In the genomic region with DNA sequence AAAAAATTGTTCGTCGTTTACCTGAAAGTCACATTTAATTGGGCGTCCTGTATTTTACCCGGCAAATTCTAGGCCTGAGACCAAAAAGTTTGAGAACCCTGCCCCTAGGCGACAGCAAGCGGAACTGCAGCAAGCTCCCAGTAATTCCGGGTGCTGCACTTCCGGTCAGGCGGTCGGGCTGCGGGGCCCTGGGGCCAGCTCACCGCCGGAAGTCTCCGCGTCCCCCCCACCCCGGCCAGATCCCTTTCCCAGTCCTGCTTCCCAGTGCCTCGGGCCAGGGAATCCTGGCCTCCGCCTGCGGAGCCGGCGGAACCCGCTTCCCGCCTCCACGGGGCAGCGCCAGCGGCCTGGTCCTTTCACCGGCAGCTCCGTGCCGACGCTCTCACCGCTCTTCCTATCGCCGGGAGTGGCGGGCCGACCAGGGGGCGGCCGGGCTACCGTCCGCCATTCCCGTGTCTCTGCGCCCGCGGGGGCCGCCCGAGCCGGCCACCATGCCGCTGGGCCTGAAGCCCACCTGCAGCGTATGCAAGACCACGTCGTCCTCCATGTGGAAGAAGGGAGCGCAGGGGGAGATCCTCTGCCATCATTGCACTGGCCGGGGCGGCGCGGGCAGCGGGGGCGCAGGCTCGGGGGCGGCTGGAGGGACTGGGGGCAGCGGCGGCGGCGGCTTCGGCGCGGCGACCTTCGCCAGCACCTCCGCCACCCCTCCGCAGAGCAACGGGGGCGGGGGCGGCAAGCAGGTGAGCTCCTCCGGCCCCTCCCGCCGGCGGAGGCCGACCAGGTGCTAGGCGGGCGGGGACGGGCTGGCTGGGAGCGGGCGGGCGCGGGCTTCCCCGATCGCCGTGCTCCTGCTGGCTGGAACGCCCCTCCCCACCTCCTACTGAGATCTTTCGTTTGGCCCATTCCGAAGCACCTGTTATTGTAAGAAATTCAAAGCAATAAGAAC, we compare ENCODE assay signal across 8 cellular contexts. TPM values are rescaled to one million over a fixed set of nuclear protein-coding genes. Genes with fewer than 3 reads are reported as not detected.
DNase-seq lines count a peak whose midpoint lies in the region; ATAC-seq and TF ChIP-seq lines count a peak whose summit lies in the region.

A gene with protein sequence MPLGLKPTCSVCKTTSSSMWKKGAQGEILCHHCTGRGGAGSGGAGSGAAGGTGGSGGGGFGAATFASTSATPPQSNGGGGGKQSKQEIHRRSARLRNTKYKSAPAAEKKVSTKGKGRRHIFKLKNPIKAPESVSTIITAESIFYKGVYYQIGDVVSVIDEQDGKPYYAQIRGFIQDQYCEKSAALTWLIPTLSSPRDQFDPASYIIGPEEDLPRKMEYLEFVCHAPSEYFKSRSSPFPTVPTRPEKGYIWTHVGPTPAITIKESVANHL (plus strand): TSS at position 244 of the 946 bp plus-strand sequence. CDS start 248 bp downstream, at position 492.

- H3K4me3 ChIP-seq in GM23338 = peak within 1 kb of the TSS; percentile 60
- H3K4me3 ChIP-seq in fibroblast of lung (replicated peaks in 1 of 4; ENCODE audit: control extremely low read depth in 1 of 4, insufficient read depth in 1 of 4, low read depth in 3 of 4, low read length in 4 of 4) = peak within 1 kb of the TSS; percentile 84 to 97 (median 88)

- H3K27me3 ChIP-seq in GM23338 (ENCODE audit: insufficient read depth) (no peaks in the 10 kb centered on the region), fibroblast of lung (ENCODE audit: control insufficient read depth, insufficient read depth, low read length) (no peaks in the 10 kb centered on the region)

- H3K4me1 ChIP-seq in GM23338 (ENCODE audit: insufficient read depth) (no peaks in the 10 kb centered on the region; the same call in 1 of the 2 replicates), fibroblast of lung (ENCODE audit: control insufficient read depth, extremely low read depth, insufficient read depth, low read length) (peaks cover 2% of the 10 kb centered on the region)

- TF ChIP-seq CTCF in GM23338 (conservative IDR thresholded peaks at IDR 0.05; ENCODE audit: low read depth in 2 of 2) (peak; percentile 77 to 91), RWPE1 (conservative IDR thresholded peaks at IDR 0.05; ENCODE audit: low read depth) (peak; percentile 96), fibroblast of lung (conservative IDR thresholded peaks at IDR 0.05 in 1 of 2, IDR thresholded peaks at IDR 0.05 in 1 of 2; ENCODE audit: low read depth in 1 of 2, low read length in 2 of 2) (peak; percentile 89 to 90)

- DNase-seq in ELR (ENCODE audit: low read depth) = peak; percentile 94
- peak; percentile 96 for DNase-seq in GM23338 (ENCODE audit: low spot score)
- peak; percentile 93 for DNase-seq in LHCN-M2 (ENCODE audit: low read depth)
- DNase-seq in RWPE1 (ENCODE audit: low spot score) = peak; percentile 93
- DNase-seq in fibroblast of lung (ENCODE audit: low read depth in 2 of 2) = peak; percentile 89 to 93
- DNase-seq in naive thymus-derived CD8-positive, alpha-beta T cell = peak; percentile 63 to 90 (median 79)
- DNase-seq in stimulated activated naive CD4-positive, alpha-beta T cell (lab: John Stamatoyannopoulos, UW) = peak; percentile 63 to 88 (median 74)

- H3K27ac Mint-ChIP-seq in GM23338 = peak within 1 kb of the TSS; percentile 60; the same call in 1 of the 2 replicates
- H3K27ac Mint-ChIP-seq in activated T-helper 17 cell treated with anti-CD3 and anti-CD28 coated beads, Interleukin-2, amount 50 U/mL, for 72 hours = peak within 1 kb of the TSS; percentile 90
- H3K27ac Mint-ChIP-seq in naive thymus-derived CD8-positive, alpha-beta T cell = peak within 1 kb of the TSS; percentile 95 to 99 (median 98)

- H3K9me3 Mint-ChIP-seq in GM23338 = peaks cover 2% of the 10 kb centered on the region; the same call in 1 of the 3 replicates
- H3K9me3 Mint-ChIP-seq in activated T-helper 17 cell treated with anti-CD3 and anti-CD28 coated beads, Interleukin-2, amount 50 U/mL, for 72 hours = no peaks in the 10 kb centered on the region
- H3K9me3 Mint-ChIP-seq in naive thymus-derived CD8-positive, alpha-beta T cell = no peaks in the 10 kb centered on the region

- H3K36me3 Mint-ChIP-seq in GM23338 (ENCODE audit: low read depth) = peaks cover 41% of the 10 kb centered on the region
- H3K36me3 Mint-ChIP-seq in activated T-helper 17 cell treated with anti-CD3 and anti-CD28 coated beads, Interleukin-2, amount 50 U/mL, for 72 hours (ENCODE audit: low read depth) = peaks cover 37% of the 10 kb centered on the region
- H3K36me3 Mint-ChIP-seq in naive thymus-derived CD8-positive, alpha-beta T cell = peaks cover 0 to 19% (median 0%) of the 10 kb centered on the region in 3 donors

- ATAC-seq in GM23338 = peak; percentile 96
- ATAC-seq in activated T-helper 17 cell treated with anti-CD3 and anti-CD28 coated beads, Interleukin-2, amount 50 U/mL, for 72 hours (replicated peaks) = peak; percentile 88
- ATAC-seq in naive thymus-derived CD8-positive, alpha-beta T cell = peak; percentile 70 to 74

- peaks cover 9% of the 10 kb centered on the region for H3K4me1 Mint-ChIP-seq in GM23338
- H3K4me1 Mint-ChIP-seq in activated T-helper 17 cell treated with anti-CD3 and anti-CD28 coated beads, Interleukin-2, amount 50 U/mL, for 72 hours = no peaks in the 10 kb centered on the region
- H3K4me1 Mint-ChIP-seq in naive thymus-derived CD8-positive, alpha-beta T cell = peaks cover 12 to 17% (median 15%) of the 10 kb centered on the region in 4 donors

- H3K9ac ChIP-seq in fibroblast of lung (ENCODE audit: insufficient read depth, low read length) = peak within 1 kb of the TSS; percentile 95

- H3K36me3 ChIP-seq in GM23338 (ENCODE audit: insufficient read depth) (peaks cover 21% of the 10 kb centered on the region), fibroblast of lung (ENCODE audit: control insufficient read depth, insufficient read depth, low read length) (peaks cover 7% of the 10 kb centered on the region)

- H2AFZ ChIP-seq in GM23338 = peak within 1 kb of the TSS; percentile 94
- H2AFZ ChIP-seq in fibroblast of lung (ENCODE audit: low read length) = peak within 1 kb of the TSS; percentile 85

- no peaks in the 10 kb centered on the region; the same call in 1 of the 2 replicates for H3K9me2 ChIP-seq in GM23338 (ENCODE audit: insufficient read depth)

- POLR2A ChIA-PET in RWPE1 (lab: Yijun Ruan, JAX; ENCODE audit: low non-redundant PET) = interaction anchor here (0.6 to 0.7 kb wide), 2 partner anchors 63 to 566 kb away, joined by 3 read pairs; no protein-coding TSS in a partner anchor
- POLR2A ChIA-PET in naive thymus-derived CD8-positive, alpha-beta T cell (lab: Charles Lee) = interaction anchor here (0.6 to 2.9 kb wide), 16 partner anchors 10 to 700 kb away, joined by 3 to 51 read pairs (median 6); a partner anchor contains a TSS

- CTCF ChIA-PET in RWPE1 (lab: Yijun Ruan, JAX) = interaction anchor here (0.6 to 2.4 kb wide), 13 partner anchors 9 to 826 kb away, joined by 3 to 11 read pairs (median 3); no protein-coding TSS in a partner anchor

- H3K9me3 ChIP-seq in fibroblast of lung (ENCODE audit: control insufficient read depth, insufficient read depth, low read depth, low read length) = no peaks in the 10 kb centered on the region

- H3K4me2 ChIP-seq in GM23338 (peak within 1 kb of the TSS; percentile 81), fibroblast of lung (ENCODE audit: extremely low read depth, insufficient read depth, low read length) (peak within 1 kb of the TSS; percentile 71)

- no peaks in the 10 kb centered on the region for H3K27me3 Mint-ChIP-seq in GM23338 (ENCODE audit: insufficient read depth, low read depth, poor library complexity)
- H3K27me3 Mint-ChIP-seq in activated T-helper 17 cell treated with anti-CD3 and anti-CD28 coated beads, Interleukin-2, amount 50 U/mL, for 72 hours = no peaks in the 10 kb centered on the region
- no peaks in the 10 kb centered on the region for H3K27me3 Mint-ChIP-seq in naive thymus-derived CD8-positive, alpha-beta T cell

- peaks cover 16% of the 10 kb centered on the region for H3K79me2 ChIP-seq in GM23338 (replicated peaks; ENCODE audit: insufficient read depth)
- H3K79me2 ChIP-seq in fibroblast of lung (ENCODE audit: control insufficient read depth, insufficient read depth, low read length) = peaks cover 11% of the 10 kb centered on the region

- peak within 1 kb of the TSS; percentile 83 for H3K4me3 Mint-ChIP-seq in GM23338
- H3K4me3 Mint-ChIP-seq in activated T-helper 17 cell treated with anti-CD3 and anti-CD28 coated beads, Interleukin-2, amount 50 U/mL, for 72 hours = peak within 1 kb of the TSS; percentile 89
- H3K4me3 Mint-ChIP-seq in naive thymus-derived CD8-positive, alpha-beta T cell = peak within 1 kb of the TSS; percentile 88 to 98 (median 92)

- H3F3A ChIP-seq in GM23338 (replicated peaks; ENCODE audit: low read depth) = peaks cover 8% of the 10 kb centered on the region; the same call in 1 of the 2 replicates

- H4K20me1 ChIP-seq in GM23338 (replicated peaks; ENCODE audit: insufficient read depth) (peaks cover 9% of the 10 kb centered on the region; the same call in 1 of the 2 replicates), fibroblast of lung (ENCODE audit: control insufficient read depth, extremely low read depth, insufficient read depth, low read length) (no peaks in the 10 kb centered on the region)

- H3K27ac ChIP-seq in GM23338 (ENCODE audit: low read depth) (peak within 1 kb of the TSS; percentile 96), RWPE1 (peak within 1 kb of the TSS; percentile 87), fibroblast of lung (ENCODE audit: insufficient read depth, low read length) (peak within 1 kb of the TSS; percentile 88)

TF ChIP-seq in GM23338, 12 proteins besides CTCF, POLR2A, EP300 and RAD21 (continues in another document):
- TF ChIP-seq ZNF331 (CRISPR knock-in tag; IDR thresholded peaks at IDR 0.05; ENCODE audit: low read depth) = no peak
- TF ChIP-seq, protein P1, sequence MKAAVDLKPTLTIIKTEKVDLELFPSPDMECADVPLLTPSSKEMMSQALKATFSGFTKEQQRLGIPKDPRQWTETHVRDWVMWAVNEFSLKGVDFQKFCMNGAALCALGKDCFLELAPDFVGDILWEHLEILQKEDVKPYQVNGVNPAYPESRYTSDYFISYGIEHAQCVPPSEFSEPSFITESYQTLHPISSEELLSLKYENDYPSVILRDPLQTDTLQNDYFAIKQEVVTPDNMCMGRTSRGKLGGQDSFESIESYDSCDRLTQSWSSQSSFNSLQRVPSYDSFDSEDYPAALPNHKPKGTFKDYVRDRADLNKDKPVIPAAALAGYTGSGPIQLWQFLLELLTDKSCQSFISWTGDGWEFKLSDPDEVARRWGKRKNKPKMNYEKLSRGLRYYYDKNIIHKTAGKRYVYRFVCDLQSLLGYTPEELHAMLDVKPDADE (IDR thresholded peaks at IDR 0.05) = no peak

RNA-seq across cellular contexts. Expression of the gene that starts here (rescaled TPM):
- 27.9 and 30.8 TPM in 2 replicates for total RNA-seq in GM23338 (2014; rRNA removed; shearing (Covaris generic))
- polyA plus RNA-seq in GM23338 (2016; fragmentation: Nextera tagmentation; extraction: Ambion mirVana) (15.1 and 15.4 TPM in 2 replicates), fibroblast of lung (21.7 and 32.1 TPM in 2 replicates)
- total RNA-seq in LHCN-M2 (2014; rRNA removed) (24.1 and 29.5 TPM in 2 replicates), fibroblast of lung (25.9 and 32.4 TPM in 2 replicates)
- 9.1 TPM for polyA plus RNA-seq in LHCN-M2 (2012)
- total RNA-seq in activated T-helper 17 cell treated with anti-CD3 and anti-CD28 coated beads, Interleukin-2, amount 50 U/mL, for 72 hours = 10 to 100 TPM; 16.1 to 24.3 TPM
- 11.7 and 17.9 TPM in 2 replicates for polyA plus RNA-seq in fibroblast of lung (2012)
- polyA minus RNA-seq in fibroblast of lung (ENCODE audit: low replicate concordance) = 3.6 and 3.8 TPM in 2 replicates
- total RNA-seq in naive thymus-derived CD8-positive, alpha-beta T cell = 10 to 100 TPM; 40.9 to 43.6 TPM
- 10 to 100 TPM in 1 of 3 donors, 1 to 10 TPM in 2; 8.2 to 10.9 (median 9.3) TPM for polyA plus RNA-seq in naive thymus-derived CD8-positive, alpha-beta T cell

Comparison
In these comparisons a context has a peak if more than half of its experiments do, and no peak if none do; other contexts are left out.
1. Peak in every context shown above with its lines: DNase-seq, ATAC-seq, H3K4me3 ChIP-seq and H3K27ac ChIP-seq.